Comparison of ENCODE assay signal across 1 cellular context in genomic region chr2:180677200-180677599, GRCh38.
TF ChIP-seq lines count a peak whose summit lies in the region.

No MANE protein-coding gene starts in this region.

TF ChIP-seq in liver, 16 proteins besides CTCF, POLR2A, EP300 and RAD21 (continued from another document):
- peak; percentile 48 for TF ChIP-seq REST (IDR thresholded peaks at IDR 0.05)
- peak; percentile 43 to 72 for TF ChIP-seq JUND (IDR thresholded peaks at IDR 0.05)
- TF ChIP-seq TAF1 (conservative IDR thresholded peaks at IDR 0.05) = no peak
- peak; percentile 42 for TF ChIP-seq ZBTB33 (IDR thresholded peaks at IDR 0.05)
- TF ChIP-seq RXRA (IDR thresholded peaks at IDR 0.05) = peak; percentile 90 to 94
- TF ChIP-seq FOXA1 (IDR thresholded peaks at IDR 0.05) = no peak
- no peak for TF ChIP-seq ATF3 (IDR thresholded peaks at IDR 0.05)
